In the genomic region with DNA sequence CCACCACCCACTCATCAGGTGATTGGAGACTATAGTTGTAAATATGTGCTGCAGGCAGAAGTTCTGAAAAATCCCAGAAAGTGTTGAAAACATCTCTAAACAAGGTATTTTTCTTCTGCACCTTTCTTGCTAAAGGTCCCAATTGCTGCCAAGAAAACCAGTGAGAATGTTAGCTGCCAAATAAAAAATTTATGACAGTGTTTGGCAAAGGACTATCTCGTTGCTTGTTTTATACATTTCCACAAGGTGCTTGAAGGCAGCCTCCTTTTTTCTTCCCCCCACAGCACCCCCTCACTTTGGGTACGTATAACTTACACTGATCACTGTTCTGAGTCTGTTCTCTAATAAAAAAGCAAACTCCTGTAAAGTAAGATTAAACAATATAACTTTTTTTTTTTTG, we compare ENCODE assay signal across 25 cellular contexts.
"Had no signal": no experiment of that assay in that cellular context is flagged by ENCODE, and none has a peak within 500 bp of the region (broad histone marks: within the 10 kb centered on the region; RNA-seq: fewer than 3 reads in every experiment).

No MANE protein-coding gene starts in this region.

- H3K4me1 ChIP-seq: adrenal gland, body of pancreas, breast epithelium had no signal

- H3K27me3 ChIP-seq: adrenal gland, body of pancreas, breast epithelium had no signal

- H3K9me3 ChIP-seq: adrenal gland, body of pancreas had no signal

- H3K27me3 Mint-ChIP-seq: activated CD4-positive, alpha-beta T cell treated with anti-CD3 and anti-CD28 coated beads, Interleukin-2, amount 10 ng/mL, durations not matched to agents 24 days and 14 days had no signal

- ATAC-seq: activated CD8-positive, alpha-beta T cell treated with anti-CD3 and anti-CD28 coated beads, Interleukin-2, amount 10 ng/mL, durations not matched to agents 7 days and 5 days; activated naive CD4-positive, alpha-beta T cell treated with anti-CD3 and anti-CD28 coated beads, Interleukin-2, amount 50 U/mL, for 72 hours; activated T-cell treated with anti-CD3 and anti-CD28 coated beads, Interleukin-2, amount 50 U/mL, for 4 hours; body of pancreas; K562 had no signal

- H3K4me3 Mint-ChIP-seq: activated CD4-positive, alpha-beta T cell treated with anti-CD3 and anti-CD28 coated beads, Interleukin-2, amount 10 ng/mL, durations not matched to agents 24 days and 14 days; activated CD8-positive, alpha-beta T cell treated with anti-CD3 and anti-CD28 coated beads, Interleukin-2, amount 10 ng/mL, durations not matched to agents 7 days and 5 days; activated naive CD4-positive, alpha-beta T cell treated with anti-CD3 and anti-CD28 coated beads for 36 hours; activated T-cell treated with anti-CD3 and anti-CD28 coated beads, Interleukin-2, amount 50 U/mL, for 4 hours; activated T-helper 1 cell treated with anti-CD3 and anti-CD28 coated beads, Interleukin-12 subunit alpha, Interleukin-12 subunit beta, Interleukin-2, Interleukin-4 antibody, amounts not matched to agents 30 ng/mL and 10 ng/mL and 1 ng/mL, durations not matched to agents 14 hours and 24 hours and 36 hours had no signal

- H3K27ac Mint-ChIP-seq: activated CD4-positive, alpha-beta T cell treated with anti-CD3 and anti-CD28 coated beads, Interleukin-2, amount 10 ng/mL, durations not matched to agents 24 days and 14 days; activated CD8-positive, alpha-beta T cell treated with anti-CD3 and anti-CD28 coated beads, Interleukin-2, amount 10 ng/mL, durations not matched to agents 7 days and 5 days; activated naive CD4-positive, alpha-beta T cell treated with anti-CD3 and anti-CD28 coated beads for 36 hours; activated naive CD4-positive, alpha-beta T cell treated with anti-CD3 and anti-CD28 coated beads, Interleukin-2, amount 50 U/mL, for 72 hours; activated T-helper 1 cell treated with anti-CD3 and anti-CD28 coated beads, Interleukin-12 subunit alpha, Interleukin-12 subunit beta, Interleukin-2, Interleukin-4 antibody, amounts not matched to agents 30 ng/mL and 10 ng/mL and 1 ng/mL, durations not matched to agents 14 hours and 24 hours and 36 hours had no signal

- H3K4me3 ChIP-seq: adrenal gland, body of pancreas, breast epithelium, K562, PC-9 had no signal

- H3K4me1 Mint-ChIP-seq: activated CD4-positive, alpha-beta T cell treated with anti-CD3 and anti-CD28 coated beads, Interleukin-2, amount 10 ng/mL, durations not matched to agents 24 days and 14 days had no signal

- H3K36me3 ChIP-seq: adrenal gland, breast epithelium had no signal

- H3K27ac ChIP-seq: adrenal gland, body of pancreas, breast epithelium, PC-9 had no signal

- DNase-seq: activated CD4-positive, alpha-beta T cell treated with anti-CD3 and anti-CD28 coated beads, Interleukin-2, amount 10 ng/mL, durations not matched to agents 24 days and 14 days; activated CD4-positive, alpha-beta T cell treated with anti-CD3 and anti-CD28 coated beads, Interleukin-2, amount 50 U/mL, for 4 hours; activated CD8-positive, alpha-beta T cell treated with anti-CD3 and anti-CD28 coated beads, Interleukin-2, amount 10 ng/mL, durations not matched to agents 7 days and 5 days; activated gamma-delta T cell treated with Interleukin-2 at 50 U/mL for 16 hours; activated naive CD4-positive, alpha-beta T cell treated with anti-CD3 and anti-CD28 coated beads for 36 hours; activated T-cell treated with anti-CD3 and anti-CD28 coated beads, Interleukin-2, amount 50 U/mL, for 4 hours; adrenal gland; body of pancreas; NCI-H1092 treated with DMSO at 0.1 percent for 48 hours; NCI-H1417; NCI-H146; NCI-H187; NCI-H2029 treated with DMSO at 0.1 percent for 48 hours; NCI-H2107; NCI-H2171; NCI-H510A; NCI-H526; NCI-H748 treated with DMSO at 0.1 percent for 48 hours; PC-9; Right ventricle myocardium superior; T1000 had no signal
